ENCODE assay signal across 4 cellular contexts in the genomic region with DNA sequence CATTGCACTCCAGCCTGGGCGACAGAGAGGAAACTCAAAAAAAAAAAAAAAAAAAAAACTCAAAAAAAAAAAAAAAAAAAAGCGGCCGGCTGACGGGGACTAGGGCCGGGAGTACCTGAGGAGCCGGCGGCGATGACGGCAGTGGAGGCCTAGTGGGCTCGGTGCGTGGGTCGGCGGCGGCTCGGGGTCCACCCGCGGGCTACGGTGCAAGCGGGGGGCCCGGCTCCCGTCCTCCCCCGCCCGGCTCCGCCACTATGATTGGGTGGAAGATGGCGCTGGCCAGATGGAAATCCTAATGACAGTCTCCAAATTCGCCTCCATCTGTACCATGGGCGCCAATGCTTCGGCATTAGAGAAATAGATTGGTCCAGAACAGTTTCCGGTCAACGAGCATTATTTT.
DNase-seq lines count a peak whose midpoint lies in the region; FAIRE-seq and TF ChIP-seq lines count a peak whose summit lies in the region.
"Not testable (repeated sequence)": the region's sequence is repeated elsewhere in the genome, so short reads cannot be mapped to it uniquely, and the experiment has no call there.

No MANE protein-coding gene starts in this region.

- H3K9me3 ChIP-seq in kidney (ENCODE audit: control insufficient read depth in 1 of 2, low read length in 2 of 2); spleen: not testable (repeated sequence)

- not testable (repeated sequence) for H3K36me3 ChIP-seq in H7 (replicated peaks; ENCODE audit: control insufficient read depth, insufficient read depth, low read length); kidney (ENCODE audit: control insufficient read depth in 1 of 2, insufficient read depth in 2 of 2, low read length in 2 of 2); spleen

- not testable (repeated sequence) for TF ChIP-seq POLR2A in spleen (IDR thresholded peaks at IDR 0.05)

- not testable (repeated sequence) for TF ChIP-seq CTCF in kidney (IDR thresholded peaks at IDR 0.05; ENCODE audit: borderline replicate concordance, extremely low read depth, insufficient read depth); spleen (IDR thresholded peaks at IDR 0.05 in 8 of 11, conservative IDR thresholded peaks at IDR 0.05 in 3 of 11)

- not testable (repeated sequence) for H3K27ac ChIP-seq in kidney (ENCODE audit: low read depth in 2 of 2, low read length in 2 of 2); spleen

- not testable (repeated sequence) for H3K4me3 ChIP-seq in H7 (ENCODE audit: insufficient read depth, low read depth, low read length); kidney (ENCODE audit: low read length in 2 of 2); spleen

- peak; percentile 1 for DNase-seq in H7
- DNase-seq in kidney: peak; percentile 55
- peak; percentile 62 for DNase-seq in spleen
- DNase-seq in urothelium cell line (ENCODE audit: low spot score): peak; percentile 7

- 91 to 99% (median 94%) methylated on average over 18 to 30 of the region's 30 CpGs for WGBS in spleen, 5 donors

- not testable (repeated sequence) for FAIRE-seq in kidney (lab: Jason Lieb, UNC); urothelium cell line (lab: Jason Lieb, UNC)

- not testable (repeated sequence) for H3K27me3 ChIP-seq in H7 (ENCODE audit: control insufficient read depth, insufficient read depth, low read length); spleen (replicated peaks in 1 of 7)

- not testable (repeated sequence) for H3K4me1 ChIP-seq in kidney (ENCODE audit: control insufficient read depth in 1 of 2, insufficient read depth in 1 of 2, low read depth in 1 of 2, low read length in 2 of 2); spleen

- H3K9ac ChIP-seq in kidney (ENCODE audit: low read length in 2 of 2): not testable (repeated sequence)

- intact Hi-C loops in kidney (cut with DNase I); spleen (cut with DNase I; ENCODE audit: low total_unique reads): not testable (repeated sequence)

Comparison
In these comparisons a context has a peak if more than half of its experiments do, and no peak if none do; other contexts are left out.
1. DNase-seq: peak in every context shown above with its lines; median percentile 62 in spleen; 55 in kidney; 7 in urothelium cell line; 1 in H7.